Comparison of ENCODE assay signal across 8 cellular contexts in genomic region chr1:94801919-94802546, GRCh38. TPM values are rescaled to one million over a fixed set of nuclear protein-coding genes. Genes with fewer than 3 reads are reported as not detected.
DNase-seq lines count a peak whose midpoint lies in the region; ATAC-seq and TF ChIP-seq lines count a peak whose summit lies in the region.

No MANE protein-coding gene starts in this region.

- intact Hi-C loops in sciatic nerve (cut with DNase I) = loop anchor here (10.0 kb wide), 2 partner anchors 267 to 387 kb away; partner anchors contain the start of gene ABCD3

- ATAC-seq in GM18499 (IDR thresholded peaks at IDR 0.05; ENCODE audit: insufficient read depth, unreplicated experiment) (peak; percentile 88), HG03108 (IDR thresholded peaks at IDR 0.05; ENCODE audit: unreplicated experiment) (peak; percentile 68), sciatic nerve (peak; percentile 77)

- peak overlapping the region; percentile 86 for H3K27ac ChIP-seq in angular gyrus (ENCODE audit: low read depth, low read length)

- no peak overlapping the region for H3K4me3 ChIP-seq in AG09309 (ENCODE audit: control insufficient read depth, low read depth, low read length)

- peak; percentile 78 for DNase-seq in AG09309 (ENCODE audit: low read depth)
- DNase-seq in NCI-H446 treated with DMSO at 0.1 percent for 48 hours (lab: John Stamatoyannopoulos, UW) = peak; percentile 48
- DNase-seq in hepatic stellate cell (ENCODE audit: low spot score) = peak; percentile 36
- DNase-seq in sciatic nerve (ENCODE audit: low spot score) = no peak
- no peak for DNase-seq in mucosa of gallbladder (ENCODE audit: low spot score)

- peak; percentile 60 for TF ChIP-seq CTCF in AG09309 (IDR thresholded peaks at IDR 0.05; ENCODE audit: control insufficient read depth, insufficient read depth, low read depth, low read length, missing control alignments)

RNA-seq across cellular contexts. Expression of gene SLC44A3, which starts 18.1 kb away (rescaled TPM):
- total RNA-seq in sciatic nerve (13.8 TPM), mucosa of gallbladder (53.8 TPM)

Comparison
In these comparisons a context has a peak if more than half of its experiments do, and no peak if none do; other contexts are left out.
1. DNase-seq: peak in AG09309 (single experiment), NCI-H446 treated with DMSO at 0.1 percent for 48 hours (single experiment) and hepatic stellate cell (single experiment); none in sciatic nerve (single experiment) and mucosa of gallbladder (single experiment).
2. Peak in every context shown above with its lines, with median percentiles within 50 percentile points of each other: ATAC-seq.